16 cellular contexts compared by ENCODE assay signal in the genomic region with DNA sequence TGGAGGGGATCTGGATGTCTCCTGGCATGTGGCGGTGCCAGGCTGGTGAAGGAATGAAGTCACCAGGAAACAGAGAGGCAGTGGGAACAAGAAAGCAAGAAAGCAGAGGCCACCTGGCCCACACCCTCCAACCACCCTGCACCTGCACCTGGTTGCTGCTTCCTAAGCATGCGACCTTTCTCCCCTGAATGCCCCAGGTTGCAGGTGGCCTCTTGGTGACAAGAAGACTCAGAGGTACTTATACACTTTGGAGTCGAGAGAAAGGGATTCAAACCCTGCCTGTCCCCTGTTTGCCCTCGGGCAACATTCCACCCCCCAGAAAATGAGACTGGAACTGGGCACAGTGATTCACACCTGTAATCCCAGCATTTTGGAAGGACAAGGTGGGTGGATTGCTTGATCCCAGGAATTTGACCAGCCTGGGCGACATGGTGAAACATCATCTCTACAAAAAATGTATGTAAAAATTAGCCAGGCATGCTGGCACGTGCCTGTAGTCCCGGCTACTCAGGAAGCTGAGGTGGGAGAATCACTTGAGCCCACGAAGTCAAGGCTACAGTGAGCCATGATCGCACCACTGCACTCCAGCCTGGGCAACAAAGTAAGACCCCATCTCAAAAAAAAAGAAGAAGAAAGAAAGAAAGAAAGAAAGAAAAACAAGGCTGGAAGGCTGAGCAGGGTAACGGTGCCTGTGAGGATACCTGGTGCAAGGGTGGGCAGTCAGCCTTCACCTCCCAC. TPM values are rescaled to one million over a fixed set of nuclear protein-coding genes. Genes with fewer than 3 reads are reported as not detected.
DNase-seq lines count a peak whose midpoint lies in the region; ATAC-seq, FAIRE-seq and TF ChIP-seq lines count a peak whose summit lies in the region.
"Had no signal": no experiment of that assay in that cellular context is flagged by ENCODE, and none has a peak within 500 bp of the region (broad histone marks: within the 10 kb centered on the region; RNA-seq: fewer than 3 reads in every experiment).

No MANE protein-coding gene starts in this region.

- H3K18ac ChIP-seq in H1 (ENCODE audit: extremely low read depth, low read length), result peak overlapping the region; percentile 33

- peak overlapping the region; percentile 86 for H2BK120ac ChIP-seq in H1 (replicated peaks; ENCODE audit: low read depth, low read length)

- WGBS in HUES64, result 76% methylated on average over 10 of the region's 10 CpGs
- 81% methylated on average over 9 of the region's 10 CpGs; no CpG with 5 or more reads in 1 of the 2 experiments for WGBS in H1 (ENCODE audit: extremely low coverage in 1 of 2, insufficient coverage in 1 of 2, insufficient read length in 1 of 2, insufficient replicate concordance in 2 of 2, low coverage in 1 of 2, low lambda C conversion rate in 2 of 2, missing lambda C conversion rate in 1 of 2), 2 experiments

- peak overlapping the region; percentile 100 for H2BK20ac ChIP-seq in H1 (ENCODE audit: low read length)

- H2AFZ ChIP-seq in DND-41 (ENCODE audit: low read depth, low read length) (no peak overlapping the region), H1 (ENCODE audit: low read length) (no peak overlapping the region), neural progenitor cell (replicated peaks) (no peak overlapping the region)

- TF ChIP-seq RAD21 in H1 (IDR thresholded peaks at IDR 0.05 in 1 of 2, conservative IDR thresholded peaks at IDR 0.05 in 1 of 2; ENCODE audit: low read depth in 2 of 2, low read length in 2 of 2), result no peak

- H2BK12ac ChIP-seq in H1 (ENCODE audit: low read depth, low read length), result peak overlapping the region; percentile 99; the same call in 1 of the 2 replicates

- ATAC-seq in DND-41 (ENCODE audit: insufficient read depth, low read depth), result no peak
- ATAC-seq: CD8-positive, alpha-beta T cell had no signal

- peaks cover 30% of the 10 kb centered on the region for H3K4me1 ChIP-seq in DND-41 (ENCODE audit: insufficient read depth, low read length)
- H3K4me1 ChIP-seq in HUES64 (ENCODE audit: insufficient read depth, low read length), result peaks cover 29% of the 10 kb centered on the region
- H3K4me1 ChIP-seq in H1 (replicated peaks in 1 of 4; ENCODE audit: control insufficient read depth in 3 of 4, insufficient read depth in 4 of 4, low read length in 3 of 4), result peaks cover 12 to 35% (median 26%) of the 10 kb centered on the region in 4 experiments
- peaks cover 44% of the 10 kb centered on the region for H3K4me1 ChIP-seq in neural progenitor cell

- 0 out of 2 replicates have a peak overlapping the region, but pooled peaks have one; percentile 31 for H2BK15ac ChIP-seq in H1 (ENCODE audit: low read length)

- DNase-seq in DND-41 (peak; percentile 25), H1 (ENCODE audit: low read depth in 1 of 2, low spot score in 2 of 2) (no peak), neural progenitor cell (ENCODE audit: low spot score) (no peak), NAMALWA (ENCODE audit: low spot score) (no peak), head of caudate nucleus (no peak), coronary artery (ENCODE audit: low spot score) (no peak)
- DNase-seq: CD8-positive, alpha-beta T cell; NCI-H1092 treated with DMSO at 0.1 percent for 48 hours; NCI-H1694 treated with DMSO at 0.1 percent for 48 hours; NCI-H2171; NCI-H446 treated with DMSO at 0.1 percent for 48 hours; NCI-H748 treated with DMSO at 0.1 percent for 48 hours had no signal

- H3K4me3 Mint-ChIP-seq in neural progenitor cell, result peak overlapping the region; percentile 53
- H3K4me3 Mint-ChIP-seq: CD8-positive, alpha-beta T cell had no signal

- no peaks in the 10 kb centered on the region for H3K27me3 ChIP-seq in DND-41 (ENCODE audit: insufficient read depth, low read length, poor library complexity)
- H3K27me3 ChIP-seq in HUES64 (ENCODE audit: insufficient read depth, low read length), result peaks cover 3% of the 10 kb centered on the region; the same call in 1 of the 2 replicates
- H3K27me3 ChIP-seq in H1 (replicated peaks in 1 of 4; ENCODE audit: control insufficient read depth in 3 of 4, extremely low read depth in 1 of 4, insufficient read depth in 3 of 4, low read length in 3 of 4), result no peaks in the 10 kb centered on the region; a peak in 1 of 7 replicates
- no peaks in the 10 kb centered on the region for H3K27me3 ChIP-seq in neural progenitor cell
- H3K27me3 ChIP-seq: BLaER1 had no signal

- no peak for FAIRE-seq in H1 (lab: Jason Lieb, UNC)
- FAIRE-seq: A204.1 had no signal

- H4K20me1 ChIP-seq in DND-41 (ENCODE audit: insufficient read depth, low read length) (no peaks in the 10 kb centered on the region), H1 (replicated peaks in 1 of 2; ENCODE audit: control insufficient read depth in 1 of 2, insufficient read depth in 2 of 2, low read length in 2 of 2) (no peaks in the 10 kb centered on the region), neural progenitor cell (ENCODE audit: low read depth) (no peaks in the 10 kb centered on the region)
- H4K20me1 ChIP-seq: BLaER1 had no signal

- no peak overlapping the region for H3K14ac ChIP-seq in H1 (ENCODE audit: insufficient read length)

- intact Hi-C loops in head of caudate nucleus (cut with DNase I), result no loop called here

- no peaks in the 10 kb centered on the region for H3K36me3 Mint-ChIP-seq in neural progenitor cell
- H3K36me3 Mint-ChIP-seq: CD8-positive, alpha-beta T cell had no signal

- TF ChIP-seq EP300 in H1 (IDR thresholded peaks at IDR 0.05; ENCODE audit: borderline replicate concordance in 1 of 2, low read depth in 2 of 2, low read length in 2 of 2), result no peak

- no peaks in the 10 kb centered on the region for H3K79me2 ChIP-seq in DND-41 (ENCODE audit: insufficient read depth, low read length)
- H3K79me2 ChIP-seq in H1 (ENCODE audit: control insufficient read depth in 1 of 2, insufficient read depth in 2 of 2, low read length in 2 of 2), result no peaks in the 10 kb centered on the region
- no peaks in the 10 kb centered on the region for H3K79me2 ChIP-seq in neural progenitor cell (ENCODE audit: low read depth)

- H3F3A ChIP-seq in neural progenitor cell (ENCODE audit: low read depth), result peaks cover 43% of the 10 kb centered on the region

- H2BK5ac ChIP-seq in H1 (ENCODE audit: low read depth, low read length), result peak overlapping the region; percentile 93; the same call in 1 of the 2 replicates

- H3K4ac ChIP-seq in H1 (replicated peaks; ENCODE audit: insufficient read length, low read depth, low read length), result no peak overlapping the region

- peak overlapping the region; percentile 79 for H3K27ac Mint-ChIP-seq in neural progenitor cell
- H3K27ac Mint-ChIP-seq: CD8-positive, alpha-beta T cell had no signal

- no peak overlapping the region for H3K9ac ChIP-seq in DND-41 (ENCODE audit: low read depth, low read length)
- no peak overlapping the region; the same call in 1 of the 2 replicates for H3K9ac ChIP-seq in HUES64 (ENCODE audit: low read depth, low read length)
- no peak overlapping the region for H3K9ac ChIP-seq in H1 (replicated peaks in 1 of 4; ENCODE audit: extremely low read depth in 1 of 4, low read depth in 3 of 4, low read length in 3 of 4)
- no peak overlapping the region for H3K9ac ChIP-seq in neural progenitor cell
- H3K9ac ChIP-seq: BLaER1, KMS-11 had no signal

- H2AK5ac ChIP-seq in H1 (ENCODE audit: low read depth, low read length), result peak overlapping the region; percentile 20; the same call in 1 of the 2 replicates

- CTCF ChIA-PET in H1 (lab: Charles Lee; ENCODE audit: partially characterized antibody), result interaction anchor here (0.9 to 2.9 kb wide), 6 partner anchors 10 to 183 kb away, joined by 3 to 12 read pairs (median 4); a partner anchor contains a TSS

- no peak overlapping the region for H3K23ac ChIP-seq in H1 (ENCODE audit: insufficient read length)

- TF ChIP-seq CTCF in DND-41 (IDR thresholded peaks at IDR 0.05; ENCODE audit: borderline replicate concordance, extremely low read depth, low read length, poor library complexity, severe bottlenecking) (no peak), H1 (IDR thresholded peaks at IDR 0.05; ENCODE audit: control extremely low read depth in 1 of 3, insufficient read depth in 1 of 3, low read depth in 1 of 3, low read length in 3 of 3) (no peak), neural progenitor cell (IDR thresholded peaks at IDR 0.05) (no peak), coronary artery (IDR thresholded peaks at IDR 0.05) (no peak)

- H3K9me3 ChIP-seq in DND-41 (ENCODE audit: insufficient read depth, low read length, severe bottlenecking), result no peaks in the 10 kb centered on the region
- peaks cover 4% of the 10 kb centered on the region; the same call in 1 of the 2 replicates for H3K9me3 ChIP-seq in HUES64 (ENCODE audit: insufficient read depth, low read depth, low read length)
- H3K9me3 ChIP-seq in H1 (ENCODE audit: insufficient read depth in 2 of 2, low read depth in 1 of 2, low read length in 1 of 2), result peaks cover 0 to 3% of the 10 kb centered on the region in 2 experiments; a peak in 1 of 4 replicates
- H3K9me3 ChIP-seq in neural progenitor cell (ENCODE audit: low read depth), result no peaks in the 10 kb centered on the region
- H3K9me3 ChIP-seq: BLaER1 had no signal

- peaks cover 12% of the 10 kb centered on the region for H3K9me3 Mint-ChIP-seq in neural progenitor cell
- H3K9me3 Mint-ChIP-seq: CD8-positive, alpha-beta T cell had no signal

- no peak overlapping the region for H3K56ac ChIP-seq in H1 (replicated peaks; ENCODE audit: insufficient read length, low read depth, low read length)

- no peak overlapping the region for H4K8ac ChIP-seq in H1 (ENCODE audit: extremely low read depth, insufficient read depth, low read length)

- H4K5ac ChIP-seq in H1 (ENCODE audit: insufficient read length, low read depth, low read length), result no peak overlapping the region

- H3K4me1 Mint-ChIP-seq in neural progenitor cell, result peaks cover 50% of the 10 kb centered on the region

- H3K79me1 ChIP-seq in H1 (ENCODE audit: low read depth, low read length), result no peaks in the 10 kb centered on the region; the same call in 1 of the 2 replicates

- H3K4me2 ChIP-seq in DND-41 (ENCODE audit: insufficient read depth, low read length) (no peak overlapping the region), H1 (ENCODE audit: insufficient read depth in 1 of 2, low read depth in 2 of 2, low read length in 2 of 2) (peak overlapping the region; percentile 35 to 54; a peak in 2 of 4 replicates), neural progenitor cell (peak overlapping the region; percentile 55)
- H3K4me2 ChIP-seq: BLaER1, KMS-11 had no signal

- no peaks in the 10 kb centered on the region for H3K36me3 ChIP-seq in DND-41 (ENCODE audit: insufficient read depth, low read length)
- H3K36me3 ChIP-seq in HUES64 (ENCODE audit: insufficient read depth, low read length), result no peaks in the 10 kb centered on the region
- no peaks in the 10 kb centered on the region for H3K36me3 ChIP-seq in H1 (ENCODE audit: control insufficient read depth in 2 of 4, insufficient read depth in 4 of 4, low read length in 3 of 4)
- no peaks in the 10 kb centered on the region for H3K36me3 ChIP-seq in neural progenitor cell
- H3K36me3 ChIP-seq: BLaER1 had no signal

- H3K23me2 ChIP-seq in H1 (ENCODE audit: low read depth, low read length), result peaks cover 2% of the 10 kb centered on the region; the same call in 1 of the 2 replicates

- H3K27me3 Mint-ChIP-seq in neural progenitor cell (ENCODE audit: insufficient read depth, low read depth), result peaks cover 4% of the 10 kb centered on the region

- H3K4me3 ChIP-seq in DND-41 (ENCODE audit: low read depth in 1 of 2, low read length in 2 of 2) (no peak overlapping the region), HUES64 (ENCODE audit: low read length) (no peak overlapping the region), H1 (ENCODE audit: extremely low read depth in 1 of 4, insufficient read depth in 2 of 4, low read depth in 3 of 4, low read length in 4 of 4) (no peak overlapping the region), neural progenitor cell (no peak overlapping the region), coronary artery (no peak overlapping the region)
- H3K4me3 ChIP-seq: BLaER1 had no signal

- H3K27ac ChIP-seq in DND-41 (ENCODE audit: low read length) (no peak overlapping the region), HUES64 (ENCODE audit: low read depth, low read length) (peak overlapping the region; percentile 67; the same call in 1 of the 2 replicates), H1 (ENCODE audit: low read depth, low read length) (no peak overlapping the region), neural progenitor cell (no peak overlapping the region), coronary artery (no peak overlapping the region)
- H3K27ac ChIP-seq: BLaER1, KMS-11 had no signal

- no peak for TF ChIP-seq POLR2A in H1 (IDR thresholded peaks at IDR 0.05; ENCODE audit: control extremely low read depth in 1 of 2, low read depth in 2 of 2, low read length in 2 of 2)

- peak overlapping the region; percentile 75 for H4K91ac ChIP-seq in H1 (replicated peaks; ENCODE audit: insufficient read length, low read length)

- POLR2A ChIA-PET in H1 (lab: Charles Lee; ENCODE audit: partially characterized antibody), result interaction anchor here (0.7 to 3.8 kb wide), 5 partner anchors 9 to 39 kb away, joined by 3 to 30 read pairs (median 4); a partner anchor contains a TSS

RNA-seq across cellular contexts. Expression of a gene that starts 34.6 kb away (rescaled TPM):
- polyA plus RNA-seq in HUES64 (2013, experiment 1 of 2), result 7.9 TPM
- 8.4 TPM for polyA plus RNA-seq in HUES64 (2013, experiment 2 of 2)
- 28.9 and 30.5 TPM in 2 replicates for total RNA-seq in H1 (2021; fragmentation: NEBNext Ultra II Directional; extraction: Animal tissue kit (Norgen Biotek cat#: 25700))
- 2.8 and 3.9 TPM in 2 replicates for polyA plus RNA-seq in H1 (2011; rRNA removed)
- polyA plus RNA-seq in H1 (2011; cell fraction: cytosol; rRNA removed), result 3.3 TPM
- polyA plus RNA-seq in H1 (2011; cell fraction: nucleus; rRNA removed), result 14.5 TPM
- polyA plus RNA-seq in H1 (2012, experiment 1 of 2), result 10.1 to 14.3 TPM (median 11.3 TPM) in 4 replicates
- polyA plus RNA-seq in H1 (2012, experiment 2 of 2), result 2.1 TPM
- 10.5 TPM for polyA plus RNA-seq in H1 (2013, experiment 1 of 2)
- polyA plus RNA-seq in H1 (2013, experiment 2 of 2), result 8.7 TPM
- polyA minus RNA-seq in H1 (2011; rRNA and poly(A)+ RNA removed), result 16.1 and 18.7 TPM in 2 replicates
- 11.5 TPM for polyA minus RNA-seq in H1 (2011; cell fraction: cytosol; rRNA and poly(A)+ RNA removed)
- 19.7 TPM for polyA minus RNA-seq in H1 (2011; cell fraction: nucleus; rRNA and poly(A)+ RNA removed)
- 11.4 and 14.9 TPM in 2 replicates for total RNA-seq in neural progenitor cell (ENCODE audit: low replicate concordance)
